In genomic region chr10:34131152-34131551, GRCh38 we compare ENCODE assay signal across 21 cellular contexts.
"Had no signal": no experiment of that assay in that cellular context is flagged by ENCODE, and none has a peak within 500 bp of the region (broad histone marks: within the 10 kb centered on the region; RNA-seq: fewer than 3 reads in every experiment).

No MANE protein-coding gene starts in this region.

- H3K4me3 ChIP-seq: colonic mucosa, esophagus squamous epithelium, gastrocnemius medialis, neural progenitor cell, prostate gland, right atrium auricular region, sigmoid colon, spleen, testis, tibial artery had no signal

- H2AFZ ChIP-seq: neural progenitor cell had no signal

- H3K9ac ChIP-seq: neural progenitor cell had no signal

- H3K27me3 ChIP-seq: colonic mucosa, esophagus squamous epithelium, gastrocnemius medialis, neural progenitor cell, right atrium auricular region, sigmoid colon, spleen, testis, tibial artery had no signal

- FAIRE-seq: keratinocyte had no signal

- H3K36me3 ChIP-seq: colonic mucosa, gastrocnemius medialis, neural progenitor cell, prostate gland, spleen, tibial artery had no signal

- H3K4me2 ChIP-seq: neural progenitor cell had no signal

- DNase-seq: colonic mucosa; effector CD8-positive, alpha-beta T cell; endodermal cell; esophagus squamous epithelium; foreskin fibroblast; gastrocnemius medialis; head of caudate nucleus; mesenchymal stem cell; naive thymus-derived CD4-positive, alpha-beta T cell; sigmoid colon; spleen; stimulated activated CD4-positive, alpha-beta T cell treated with anti-CD3 and anti-CD28 coated beads, Interleukin-4, amount 100 ng/mL, for 4 hours; stimulated activated naive CD8-positive, alpha-beta T cell treated with anti-CD3 and anti-CD28 coated beads, Interleukin-15, Interleukin-2, amounts not matched to agents 100 U/mL and 50 U/mL, for 24 hours; substantia nigra; testis; tibial artery had no signal

- H3K27ac ChIP-seq: colonic mucosa, esophagus squamous epithelium, gastrocnemius medialis, neural progenitor cell, prostate gland, right atrium auricular region, sigmoid colon, spleen, testis had no signal

- ATAC-seq: gastrocnemius medialis; naive thymus-derived CD4-positive, alpha-beta T cell; stimulated activated memory B cell treated with anti-CD40 and anti-IgM and Interleukin-4, amounts not matched to agents 10 μg/mL and 1 μg/mL and 100 μg/mL, for 72 hours; stimulated activated naive CD8-positive, alpha-beta T cell treated with anti-CD3 and anti-CD28 coated beads, Interleukin-15, Interleukin-2, amounts not matched to agents 100 U/mL and 50 U/mL, for 24 hours had no signal

- H3K4me1 ChIP-seq: colonic mucosa, esophagus squamous epithelium, gastrocnemius medialis, prostate gland, right atrium auricular region, spleen, testis had no signal

- H3K9me3 ChIP-seq: colonic mucosa, esophagus squamous epithelium, gastrocnemius medialis, prostate gland, right atrium auricular region, sigmoid colon, testis, tibial artery had no signal
